ENCODE assay signal across 1 cellular context in genomic region chr15:56244811-56245576, GRCh38.
TF ChIP-seq lines count a peak whose summit lies in the region.

No MANE protein-coding gene starts in this region.

TF ChIP-seq in H1, 55 proteins besides CTCF, POLR2A, EP300 and RAD21:
- no peak for TF ChIP-seq MAFK (IDR thresholded peaks at IDR 0.05; ENCODE audit: low read depth, low read length)
- TF ChIP-seq RXRA (IDR thresholded peaks at IDR 0.05; ENCODE audit: insufficient read depth, low read depth, low read length), result no peak
- no peak for TF ChIP-seq KDM1A (IDR thresholded peaks at IDR 0.05; ENCODE audit: borderline replicate concordance, low read length)
- TF ChIP-seq SP2 (IDR thresholded peaks at IDR 0.05; ENCODE audit: low read length), result no peak
- TF ChIP-seq CREB1 (IDR thresholded peaks at IDR 0.05), result no peak
- TF ChIP-seq TAF7 (optimal IDR thresholded peaks at IDR 0.05; ENCODE audit: borderline replicate concordance, low read depth, low read length), result no peak
- no peak for TF ChIP-seq PHF8 (conservative IDR thresholded peaks at IDR 0.05; ENCODE audit: low read depth, low read length)
- TF ChIP-seq ASH2L (IDR thresholded peaks at IDR 0.05; ENCODE audit: low read length), result no peak
